In genomic region chr17:79125503-79125902, GRCh38 we compare ENCODE assay signal across 26 cellular contexts. TPM values are rescaled to one million over a fixed set of nuclear protein-coding genes. Genes with fewer than 3 reads are reported as not detected.
DNase-seq lines count a peak whose midpoint lies in the region; ATAC-seq and TF ChIP-seq lines count a peak whose summit lies in the region.
"Had no signal": no experiment of that assay in that cellular context is flagged by ENCODE, and none has a peak within 500 bp of the region (broad histone marks: within the 10 kb centered on the region; RNA-seq: fewer than 3 reads in every experiment).

No MANE protein-coding gene starts in this region.

- no peaks in the 10 kb centered on the region for H3K27me3 ChIP-seq in neural progenitor cell

- no peak overlapping the region for H3K27ac Mint-ChIP-seq in neural progenitor cell
- H3K27ac Mint-ChIP-seq: CD8-positive, alpha-beta T cell; naive B cell had no signal

- H3K4me3 Mint-ChIP-seq in neural progenitor cell = no peak overlapping the region
- H3K4me3 Mint-ChIP-seq: CD8-positive, alpha-beta T cell; naive B cell had no signal

- no peak overlapping the region for H3K4me3 ChIP-seq in neural progenitor cell
- H3K4me3 ChIP-seq: esophagus muscularis mucosa, stomach, tibial artery had no signal

- H2AFZ ChIP-seq in neural progenitor cell (replicated peaks) = no peak overlapping the region

- no peaks in the 10 kb centered on the region for H3K4me1 Mint-ChIP-seq in neural progenitor cell
- H3K4me1 Mint-ChIP-seq: naive B cell had no signal

- H3K9me3 ChIP-seq in neural progenitor cell (ENCODE audit: low read depth) = no peaks in the 10 kb centered on the region
- H3K9me3 ChIP-seq: esophagus muscularis mucosa had no signal

- no peak overlapping the region for H3K27ac ChIP-seq in neural progenitor cell
- H3K27ac ChIP-seq: esophagus muscularis mucosa, stomach, tibial artery, VCaP had no signal

- DNase-seq in NCI-H2029 (lab: John Stamatoyannopoulos, UW) (peak; percentile 20), NCI-H2029 treated with DMSO at 0.1 percent for 48 hours (lab: John Stamatoyannopoulos, UW) (no peak), M059J (ENCODE audit: low read depth) (peak; percentile 10), astrocyte of the hippocampus (ENCODE audit: low read depth, low spot score) (peak; percentile 10), neural progenitor cell (ENCODE audit: low spot score) (peak; percentile 39), NCI-H226 (no peak)
- DNase-seq in activated CD8-positive, alpha-beta memory T cell treated with anti-CD3 and anti-CD28 coated beads, Interleukin-2, amount 50 U/mL, for 4 hours = no peak
- DNase-seq: activated CD4-positive, alpha-beta T cell treated with anti-CD3 and anti-CD28 coated beads for 48 hours; activated CD8-positive, alpha-beta memory T cell treated with anti-CD3 and anti-CD28 coated beads for 24 hours; activated gamma-delta T cell; activated T-cell treated with anti-CD3 and anti-CD28 coated beads, Interleukin-2, amount 50 U/mL, for 1 hour; CD8-positive, alpha-beta T cell; central memory CD4-positive, alpha-beta T cell; DMS153; foreskin melanocyte; GDM1; HCEC 1CT; MV-4-11; naive B cell; NCI-H2171 treated with DMSO at 0.1 percent for 48 hours; occipital lobe; tibial artery had no signal

- H3K79me2 ChIP-seq in neural progenitor cell (ENCODE audit: low read depth) = no peaks in the 10 kb centered on the region

- H3K36me3 ChIP-seq in neural progenitor cell = no peaks in the 10 kb centered on the region
- H3K36me3 ChIP-seq: esophagus muscularis mucosa, stomach, tibial artery had no signal

- H4K20me1 ChIP-seq in neural progenitor cell (ENCODE audit: low read depth) = no peaks in the 10 kb centered on the region

- H3F3A ChIP-seq in neural progenitor cell (ENCODE audit: low read depth) = no peaks in the 10 kb centered on the region

- no peak overlapping the region for H3K9ac ChIP-seq in neural progenitor cell

- H3K9me3 Mint-ChIP-seq in neural progenitor cell = peaks cover 2% of the 10 kb centered on the region
- H3K9me3 Mint-ChIP-seq: CD8-positive, alpha-beta T cell; naive B cell had no signal

- H3K36me3 Mint-ChIP-seq in neural progenitor cell = no peaks in the 10 kb centered on the region
- H3K36me3 Mint-ChIP-seq: CD8-positive, alpha-beta T cell; naive B cell had no signal

- H3K4me1 ChIP-seq in neural progenitor cell = no peaks in the 10 kb centered on the region
- H3K4me1 ChIP-seq: esophagus muscularis mucosa, tibial artery had no signal

- H3K4me2 ChIP-seq in neural progenitor cell = no peak overlapping the region

- no peak for ATAC-seq in GM18502 (IDR thresholded peaks at IDR 0.05; ENCODE audit: poor library complexity, unreplicated experiment)
- ATAC-seq: CD8-positive, alpha-beta T cell had no signal

- no peak for TF ChIP-seq CTCF in neural progenitor cell (IDR thresholded peaks at IDR 0.05)

- H3K27me3 Mint-ChIP-seq in neural progenitor cell (ENCODE audit: insufficient read depth, low read depth) = peaks cover 10% of the 10 kb centered on the region

RNA-seq across cellular contexts. Expression of gene ENGASE, which starts 50.9 kb away (rescaled TPM):
- total RNA-seq in M059J (2014; rRNA removed; shearing (Covaris generic)) = 1.4 and 5.0 TPM in 2 replicates
- 11.7 and 29.4 TPM in 2 replicates for total RNA-seq in neural progenitor cell (ENCODE audit: low replicate concordance)

Comparison
In these comparisons a context has a peak if more than half of its experiments do, and no peak if none do; other contexts are left out.
1. DNase-seq: peak in NCI-H2029 (single experiment), M059J (single experiment), astrocyte of the hippocampus (single experiment) and neural progenitor cell (single experiment); none in NCI-H2029 treated with DMSO at 0.1 percent for 48 hours (single experiment), activated CD8-positive, alpha-beta memory T cell treated with anti-CD3 and anti-CD28 coated beads, Interleukin-2, amount 50 U/mL, for 4 hours (single experiment) and NCI-H226 (single experiment).